Comparison of ENCODE assay signal across 1 cellular context in the genomic region with DNA sequence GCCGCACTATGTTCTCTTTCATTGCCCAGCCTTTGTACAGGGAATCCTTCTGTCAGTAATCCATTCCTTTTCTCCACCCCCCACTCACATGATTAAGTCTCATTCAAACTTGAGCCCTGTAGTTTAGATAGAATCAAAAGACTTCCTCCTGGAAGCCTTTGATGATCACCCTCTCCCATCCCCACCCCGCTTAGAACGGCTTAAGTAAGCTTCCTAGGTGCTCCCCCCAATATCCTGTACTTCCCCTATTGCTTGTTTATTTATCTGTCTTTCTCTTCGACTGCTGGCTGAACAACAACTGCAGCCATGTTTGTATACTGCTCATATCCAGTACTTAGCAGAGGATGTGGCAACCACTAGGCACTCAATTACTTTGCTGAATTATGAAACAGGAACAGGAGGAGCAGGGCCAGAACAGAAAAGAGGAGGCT.
TF ChIP-seq lines count a peak whose summit lies in the region.

No MANE protein-coding gene starts in this region.

TF ChIP-seq in HepG2, 621 proteins besides CTCF, POLR2A, EP300 and RAD21 (continued from another document and continues in another):
- no peak for TF ChIP-seq ZNF160 (CRISPR knock-in tag; IDR thresholded peaks at IDR 0.05)
- TF ChIP-seq, protein P1, sequence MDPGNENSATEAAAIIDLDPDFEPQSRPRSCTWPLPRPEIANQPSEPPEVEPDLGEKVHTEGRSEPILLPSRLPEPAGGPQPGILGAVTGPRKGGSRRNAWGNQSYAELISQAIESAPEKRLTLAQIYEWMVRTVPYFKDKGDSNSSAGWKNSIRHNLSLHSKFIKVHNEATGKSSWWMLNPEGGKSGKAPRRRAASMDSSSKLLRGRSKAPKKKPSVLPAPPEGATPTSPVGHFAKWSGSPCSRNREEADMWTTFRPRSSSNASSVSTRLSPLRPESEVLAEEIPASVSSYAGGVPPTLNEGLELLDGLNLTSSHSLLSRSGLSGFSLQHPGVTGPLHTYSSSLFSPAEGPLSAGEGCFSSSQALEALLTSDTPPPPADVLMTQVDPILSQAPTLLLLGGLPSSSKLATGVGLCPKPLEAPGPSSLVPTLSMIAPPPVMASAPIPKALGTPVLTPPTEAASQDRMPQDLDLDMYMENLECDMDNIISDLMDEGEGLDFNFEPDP (CRISPR knock-in tag; conservative IDR thresholded peaks at IDR 0.05) = no peak
- no peak for TF ChIP-seq ZNF713 (CRISPR knock-in tag; IDR thresholded peaks at IDR 0.05)
- TF ChIP-seq ZNF781 (CRISPR knock-in tag; IDR thresholded peaks at IDR 0.05; ENCODE audit: borderline replicate concordance, not compliant biosample characterization) = no peak
- no peak for TF ChIP-seq LCORL (IDR thresholded peaks at IDR 0.05)
- TF ChIP-seq LCORL (CRISPR knock-in tag; IDR thresholded peaks at IDR 0.05) = no peak
- no peak for TF ChIP-seq ZNF552 (CRISPR knock-in tag; IDR thresholded peaks at IDR 0.05; ENCODE audit: borderline replicate concordance)
- TF ChIP-seq, protein P2, sequence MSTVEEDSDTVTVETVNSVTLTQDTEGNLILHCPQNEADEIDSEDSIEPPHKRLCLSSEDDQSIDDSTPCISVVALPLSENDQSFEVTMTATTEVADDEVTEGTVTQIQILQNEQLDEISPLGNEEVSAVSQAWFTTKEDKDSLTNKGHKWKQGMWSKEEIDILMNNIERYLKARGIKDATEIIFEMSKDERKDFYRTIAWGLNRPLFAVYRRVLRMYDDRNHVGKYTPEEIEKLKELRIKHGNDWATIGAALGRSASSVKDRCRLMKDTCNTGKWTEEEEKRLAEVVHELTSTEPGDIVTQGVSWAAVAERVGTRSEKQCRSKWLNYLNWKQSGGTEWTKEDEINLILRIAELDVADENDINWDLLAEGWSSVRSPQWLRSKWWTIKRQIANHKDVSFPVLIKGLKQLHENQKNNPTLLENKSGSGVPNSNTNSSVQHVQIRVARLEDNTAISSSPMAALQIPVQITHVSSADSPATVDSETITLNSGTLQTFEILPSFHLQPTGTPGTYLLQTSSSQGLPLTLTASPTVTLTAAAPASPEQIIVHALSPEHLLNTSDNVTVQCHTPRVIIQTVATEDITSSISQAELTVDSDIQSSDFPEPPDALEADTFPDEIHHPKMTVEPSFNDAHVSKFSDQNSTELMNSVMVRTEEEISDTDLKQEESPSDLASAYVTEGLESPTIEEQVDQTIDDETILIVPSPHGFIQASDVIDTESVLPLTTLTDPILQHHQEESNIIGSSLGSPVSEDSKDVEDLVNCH (CRISPR knock-in tag; IDR thresholded peaks at IDR 0.05) = no peak
- TF ChIP-seq PAF1 (CRISPR knock-in tag; IDR thresholded peaks at IDR 0.05) = no peak
- TF ChIP-seq ZNF75D (CRISPR knock-in tag; IDR thresholded peaks at IDR 0.05; ENCODE audit: borderline replicate concordance) = no peak
- TF ChIP-seq HMGA1 (CRISPR knock-in tag; conservative IDR thresholded peaks at IDR 0.05) = no peak
- TF ChIP-seq ZNF720 (CRISPR knock-in tag; IDR thresholded peaks at IDR 0.05) = no peak
- TF ChIP-seq RXRA (CRISPR knock-in tag; IDR thresholded peaks at IDR 0.05) = peak; percentile 32; the same call in 1 of the 2 replicates
- no peak for TF ChIP-seq SRSF9 (IDR thresholded peaks at IDR 0.05; ENCODE audit: borderline replicate concordance, insufficient read depth, low read depth, low read length, poor library complexity, severe bottlenecking)
- TF ChIP-seq, protein P3, sequence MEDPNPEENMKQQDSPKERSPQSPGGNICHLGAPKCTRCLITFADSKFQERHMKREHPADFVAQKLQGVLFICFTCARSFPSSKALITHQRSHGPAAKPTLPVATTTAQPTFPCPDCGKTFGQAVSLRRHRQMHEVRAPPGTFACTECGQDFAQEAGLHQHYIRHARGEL (CRISPR knock-in tag; IDR thresholded peaks at IDR 0.05) = no peak
- TF ChIP-seq, protein P4, sequence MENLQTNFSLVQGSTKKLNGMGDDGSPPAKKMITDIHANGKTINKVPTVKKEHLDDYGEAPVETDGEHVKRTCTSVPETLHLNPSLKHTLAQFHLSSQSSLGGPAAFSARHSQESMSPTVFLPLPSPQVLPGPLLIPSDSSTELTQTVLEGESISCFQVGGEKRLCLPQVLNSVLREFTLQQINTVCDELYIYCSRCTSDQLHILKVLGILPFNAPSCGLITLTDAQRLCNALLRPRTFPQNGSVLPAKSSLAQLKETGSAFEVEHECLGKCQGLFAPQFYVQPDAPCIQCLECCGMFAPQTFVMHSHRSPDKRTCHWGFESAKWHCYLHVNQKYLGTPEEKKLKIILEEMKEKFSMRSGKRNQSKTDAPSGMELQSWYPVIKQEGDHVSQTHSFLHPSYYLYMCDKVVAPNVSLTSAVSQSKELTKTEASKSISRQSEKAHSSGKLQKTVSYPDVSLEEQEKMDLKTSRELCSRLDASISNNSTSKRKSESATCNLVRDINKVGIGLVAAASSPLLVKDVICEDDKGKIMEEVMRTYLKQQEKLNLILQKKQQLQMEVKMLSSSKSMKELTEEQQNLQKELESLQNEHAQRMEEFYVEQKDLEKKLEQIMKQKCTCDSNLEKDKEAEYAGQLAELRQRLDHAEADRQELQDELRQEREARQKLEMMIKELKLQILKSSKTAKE (CRISPR knock-in tag; IDR thresholded peaks at IDR 0.05; ENCODE audit: borderline replicate concordance) = 0 out of 2 replicates have a peak, but pooled peaks have one; percentile 53
- TF ChIP-seq, protein P5, sequence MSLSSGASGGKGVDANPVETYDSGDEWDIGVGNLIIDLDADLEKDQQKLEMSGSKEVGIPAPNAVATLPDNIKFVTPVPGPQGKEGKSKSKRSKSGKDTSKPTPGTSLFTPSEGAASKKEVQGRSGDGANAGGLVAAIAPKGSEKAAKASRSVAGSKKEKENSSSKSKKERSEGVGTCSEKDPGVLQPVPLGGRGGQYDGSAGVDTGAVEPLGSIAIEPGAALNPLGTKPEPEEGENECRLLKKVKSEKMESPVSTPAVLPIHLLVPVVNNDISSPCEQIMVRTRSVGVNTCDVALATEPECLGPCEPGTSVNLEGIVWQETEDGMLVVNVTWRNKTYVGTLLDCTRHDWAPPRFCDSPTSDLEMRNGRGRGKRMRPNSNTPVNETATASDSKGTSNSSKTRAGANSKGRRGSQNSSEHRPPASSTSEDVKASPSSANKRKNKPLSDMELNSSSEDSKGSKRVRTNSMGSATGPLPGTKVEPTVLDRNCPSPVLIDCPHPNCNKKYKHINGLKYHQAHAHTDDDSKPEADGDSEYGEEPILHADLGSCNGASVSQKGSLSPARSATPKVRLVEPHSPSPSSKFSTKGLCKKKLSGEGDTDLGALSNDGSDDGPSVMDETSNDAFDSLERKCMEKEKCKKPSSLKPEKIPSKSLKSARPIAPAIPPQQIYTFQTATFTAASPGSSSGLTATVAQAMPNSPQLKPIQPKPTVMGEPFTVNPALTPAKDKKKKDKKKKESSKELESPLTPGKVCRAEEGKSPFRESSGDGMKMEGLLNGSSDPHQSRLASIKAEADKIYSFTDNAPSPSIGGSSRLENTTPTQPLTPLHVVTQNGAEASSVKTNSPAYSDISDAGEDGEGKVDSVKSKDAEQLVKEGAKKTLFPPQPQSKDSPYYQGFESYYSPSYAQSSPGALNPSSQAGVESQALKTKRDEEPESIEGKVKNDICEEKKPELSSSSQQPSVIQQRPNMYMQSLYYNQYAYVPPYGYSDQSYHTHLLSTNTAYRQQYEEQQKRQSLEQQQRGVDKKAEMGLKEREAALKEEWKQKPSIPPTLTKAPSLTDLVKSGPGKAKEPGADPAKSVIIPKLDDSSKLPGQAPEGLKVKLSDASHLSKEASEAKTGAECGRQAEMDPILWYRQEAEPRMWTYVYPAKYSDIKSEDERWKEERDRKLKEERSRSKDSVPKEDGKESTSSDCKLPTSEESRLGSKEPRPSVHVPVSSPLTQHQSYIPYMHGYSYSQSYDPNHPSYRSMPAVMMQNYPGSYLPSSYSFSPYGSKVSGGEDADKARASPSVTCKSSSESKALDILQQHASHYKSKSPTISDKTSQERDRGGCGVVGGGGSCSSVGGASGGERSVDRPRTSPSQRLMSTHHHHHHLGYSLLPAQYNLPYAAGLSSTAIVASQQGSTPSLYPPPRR (CRISPR knock-in tag; IDR thresholded peaks at IDR 0.05; ENCODE audit: borderline replicate concordance) = peak; percentile 69; the same call in 1 of the 2 replicates
- no peak for TF ChIP-seq TAF15 (IDR thresholded peaks at IDR 0.05; ENCODE audit: low read depth, low read length, poor library complexity, severe bottlenecking)
- TF ChIP-seq POLR2AphosphoS2 (IDR thresholded peaks at IDR 0.05; ENCODE audit: low read depth, low read length) = no peak
- peak; percentile 65; the same call in 1 of the 2 replicates for TF ChIP-seq ZNF205 (CRISPR knock-in tag; IDR thresholded peaks at IDR 0.05)
- TF ChIP-seq ZSCAN29 (CRISPR knock-in tag; conservative IDR thresholded peaks at IDR 0.05) = no peak
- 0 out of 2 replicates have a peak, but pooled peaks have one; percentile 65 for TF ChIP-seq ZKSCAN8 (CRISPR knock-in tag; IDR thresholded peaks at IDR 0.05; ENCODE audit: borderline replicate concordance)
- TF ChIP-seq ATF7-NPFF (CRISPR knock-in tag; IDR thresholded peaks at IDR 0.05; ENCODE audit: low read depth) = no peak
- TF ChIP-seq RORA (CRISPR knock-in tag; IDR thresholded peaks at IDR 0.05) = no peak
- TF ChIP-seq MATR3 (CRISPR knock-in tag; IDR thresholded peaks at IDR 0.05) = no peak
- TF ChIP-seq ZNF615 (CRISPR knock-in tag; IDR thresholded peaks at IDR 0.05; ENCODE audit: borderline replicate concordance) = no peak
- TF ChIP-seq, protein P6, sequence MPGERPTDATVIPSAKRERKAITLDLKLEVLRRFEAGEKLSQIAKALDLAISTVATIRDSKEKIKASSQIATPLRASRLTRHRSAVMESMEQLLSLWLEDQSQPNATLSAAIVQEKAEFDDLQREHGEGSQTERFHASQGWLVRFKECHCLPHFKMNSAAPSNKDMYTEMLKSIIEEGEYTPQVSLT (CRISPR knock-in tag; IDR thresholded peaks at IDR 0.05; ENCODE audit: borderline replicate concordance, low read depth) = no peak
- TF ChIP-seq ADNP (CRISPR knock-in tag; IDR thresholded peaks at IDR 0.05) = no peak
- no peak for TF ChIP-seq YEATS2 (CRISPR knock-in tag; IDR thresholded peaks at IDR 0.05; ENCODE audit: borderline replicate concordance)
- no peak for TF ChIP-seq ZC3H4 (CRISPR knock-in tag; IDR thresholded peaks at IDR 0.05; ENCODE audit: borderline replicate concordance)
- TF ChIP-seq, protein P7, sequence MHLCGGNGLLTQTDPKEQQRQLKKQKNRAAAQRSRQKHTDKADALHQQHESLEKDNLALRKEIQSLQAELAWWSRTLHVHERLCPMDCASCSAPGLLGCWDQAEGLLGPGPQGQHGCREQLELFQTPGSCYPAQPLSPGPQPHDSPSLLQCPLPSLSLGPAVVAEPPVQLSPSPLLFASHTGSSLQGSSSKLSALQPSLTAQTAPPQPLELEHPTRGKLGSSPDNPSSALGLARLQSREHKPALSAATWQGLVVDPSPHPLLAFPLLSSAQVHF (CRISPR knock-in tag; IDR thresholded peaks at IDR 0.05) = no peak
- no peak for TF ChIP-seq XBP1 (CRISPR knock-in tag; IDR thresholded peaks at IDR 0.05)
- TF ChIP-seq FOXA3 (CRISPR knock-in tag; IDR thresholded peaks at IDR 0.05) = peak; percentile 84
- TF ChIP-seq, protein P8, sequence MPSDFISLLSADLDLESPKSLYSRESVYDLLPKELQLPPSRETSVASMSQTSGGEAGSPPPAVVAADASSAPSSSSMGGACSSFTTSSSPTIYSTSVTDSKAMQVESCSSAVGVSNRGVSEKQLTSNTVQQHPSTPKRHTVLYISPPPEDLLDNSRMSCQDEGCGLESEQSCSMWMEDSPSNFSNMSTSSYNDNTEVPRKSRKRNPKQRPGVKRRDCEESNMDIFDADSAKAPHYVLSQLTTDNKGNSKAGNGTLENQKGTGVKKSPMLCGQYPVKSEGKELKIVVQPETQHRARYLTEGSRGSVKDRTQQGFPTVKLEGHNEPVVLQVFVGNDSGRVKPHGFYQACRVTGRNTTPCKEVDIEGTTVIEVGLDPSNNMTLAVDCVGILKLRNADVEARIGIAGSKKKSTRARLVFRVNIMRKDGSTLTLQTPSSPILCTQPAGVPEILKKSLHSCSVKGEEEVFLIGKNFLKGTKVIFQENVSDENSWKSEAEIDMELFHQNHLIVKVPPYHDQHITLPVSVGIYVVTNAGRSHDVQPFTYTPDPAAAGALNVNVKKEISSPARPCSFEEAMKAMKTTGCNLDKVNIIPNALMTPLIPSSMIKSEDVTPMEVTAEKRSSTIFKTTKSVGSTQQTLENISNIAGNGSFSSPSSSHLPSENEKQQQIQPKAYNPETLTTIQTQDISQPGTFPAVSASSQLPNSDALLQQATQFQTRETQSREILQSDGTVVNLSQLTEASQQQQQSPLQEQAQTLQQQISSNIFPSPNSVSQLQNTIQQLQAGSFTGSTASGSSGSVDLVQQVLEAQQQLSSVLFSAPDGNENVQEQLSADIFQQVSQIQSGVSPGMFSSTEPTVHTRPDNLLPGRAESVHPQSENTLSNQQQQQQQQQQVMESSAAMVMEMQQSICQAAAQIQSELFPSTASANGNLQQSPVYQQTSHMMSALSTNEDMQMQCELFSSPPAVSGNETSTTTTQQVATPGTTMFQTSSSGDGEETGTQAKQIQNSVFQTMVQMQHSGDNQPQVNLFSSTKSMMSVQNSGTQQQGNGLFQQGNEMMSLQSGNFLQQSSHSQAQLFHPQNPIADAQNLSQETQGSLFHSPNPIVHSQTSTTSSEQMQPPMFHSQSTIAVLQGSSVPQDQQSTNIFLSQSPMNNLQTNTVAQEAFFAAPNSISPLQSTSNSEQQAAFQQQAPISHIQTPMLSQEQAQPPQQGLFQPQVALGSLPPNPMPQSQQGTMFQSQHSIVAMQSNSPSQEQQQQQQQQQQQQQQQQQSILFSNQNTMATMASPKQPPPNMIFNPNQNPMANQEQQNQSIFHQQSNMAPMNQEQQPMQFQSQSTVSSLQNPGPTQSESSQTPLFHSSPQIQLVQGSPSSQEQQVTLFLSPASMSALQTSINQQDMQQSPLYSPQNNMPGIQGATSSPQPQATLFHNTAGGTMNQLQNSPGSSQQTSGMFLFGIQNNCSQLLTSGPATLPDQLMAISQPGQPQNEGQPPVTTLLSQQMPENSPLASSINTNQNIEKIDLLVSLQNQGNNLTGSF (CRISPR knock-in tag; IDR thresholded peaks at IDR 0.05) = no peak
- TF ChIP-seq RFX3 (CRISPR knock-in tag; IDR thresholded peaks at IDR 0.05) = no peak
- no peak for TF ChIP-seq CBX2 (IDR thresholded peaks at IDR 0.05; ENCODE audit: low read depth, low read length)
- TF ChIP-seq CBX2 (CRISPR knock-in tag; IDR thresholded peaks at IDR 0.05; ENCODE audit: low read depth) = no peak
- TF ChIP-seq HMG20A (CRISPR knock-in tag; IDR thresholded peaks at IDR 0.05; ENCODE audit: borderline replicate concordance) = peak; percentile 76
- no peak for TF ChIP-seq NFE2 (CRISPR knock-in tag; IDR thresholded peaks at IDR 0.05)
- no peak for TF ChIP-seq ZSCAN22 (CRISPR knock-in tag; IDR thresholded peaks at IDR 0.05)
- TF ChIP-seq, protein P9, sequence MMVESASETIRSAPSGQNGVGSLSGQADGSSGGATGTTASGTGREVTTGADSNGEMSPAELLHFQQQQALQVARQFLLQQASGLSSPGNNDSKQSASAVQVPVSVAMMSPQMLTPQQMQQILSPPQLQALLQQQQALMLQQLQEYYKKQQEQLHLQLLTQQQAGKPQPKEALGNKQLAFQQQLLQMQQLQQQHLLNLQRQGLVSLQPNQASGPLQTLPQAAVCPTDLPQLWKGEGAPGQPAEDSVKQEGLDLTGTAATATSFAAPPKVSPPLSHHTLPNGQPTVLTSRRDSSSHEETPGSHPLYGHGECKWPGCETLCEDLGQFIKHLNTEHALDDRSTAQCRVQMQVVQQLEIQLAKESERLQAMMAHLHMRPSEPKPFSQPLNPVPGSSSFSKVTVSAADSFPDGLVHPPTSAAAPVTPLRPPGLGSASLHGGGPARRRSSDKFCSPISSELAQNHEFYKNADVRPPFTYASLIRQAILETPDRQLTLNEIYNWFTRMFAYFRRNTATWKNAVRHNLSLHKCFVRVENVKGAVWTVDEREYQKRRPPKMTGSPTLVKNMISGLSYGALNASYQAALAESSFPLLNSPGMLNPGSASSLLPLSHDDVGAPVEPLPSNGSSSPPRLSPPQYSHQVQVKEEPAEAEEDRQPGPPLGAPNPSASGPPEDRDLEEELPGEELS (CRISPR knock-in tag; IDR thresholded peaks at IDR 0.05) = peak; percentile 99
- TF ChIP-seq NFYB (CRISPR knock-in tag; IDR thresholded peaks at IDR 0.05) = no peak
- TF ChIP-seq ZNF776 (CRISPR knock-in tag; IDR thresholded peaks at IDR 0.05) = no peak
